Comparison of ENCODE assay signal across 8 cellular contexts in genomic region chr16:2459647-2460390, GRCh38. TPM values are rescaled to one million over a fixed set of nuclear protein-coding genes. Genes with fewer than 3 reads are reported as not detected.
DNase-seq lines count a peak whose midpoint lies in the region; ATAC-seq and TF ChIP-seq lines count a peak whose summit lies in the region.

Gene TEDC2 (plus strand): TSS chr16:2460109. CDS start chr16:2460145, 36 bp downstream.

- H3K36me3 ChIP-seq in Loucy (ENCODE audit: insufficient read depth, low read length) (peaks cover 13% of the 10 kb centered on the region; the same call in 1 of the 2 replicates), RWPE2 (ENCODE audit: low read depth) (peaks cover 26% of the 10 kb centered on the region)

- H3K27me3 Mint-ChIP-seq in activated T-helper 17 cell treated with anti-CD3 and anti-CD28 coated beads, Interleukin-2, amount 50 U/mL, for 72 hours, result no peaks in the 10 kb centered on the region
- peaks cover 3% of the 10 kb centered on the region for H3K27me3 Mint-ChIP-seq in nephron (ENCODE audit: low read depth)

- no peaks in the 10 kb centered on the region for H3K9me2 ChIP-seq in Loucy (replicated peaks; ENCODE audit: low read depth, low read length)

- ATAC-seq in RWPE2 (ENCODE audit: low read depth), result peak; percentile 88
- peak; percentile 98 for ATAC-seq in activated T-helper 17 cell treated with anti-CD3 and anti-CD28 coated beads, Interleukin-2, amount 50 U/mL, for 72 hours (replicated peaks)
- ATAC-seq in stimulated activated naive CD8-positive, alpha-beta T cell treated with anti-CD3 and anti-CD28 coated beads, Interleukin-15, Interleukin-2, amounts not matched to agents 100 U/mL and 50 U/mL, for 24 hours, result peak; percentile 93

- H3K36me3 Mint-ChIP-seq in activated T-helper 17 cell treated with anti-CD3 and anti-CD28 coated beads, Interleukin-2, amount 50 U/mL, for 72 hours (ENCODE audit: low read depth), result peaks cover 34% of the 10 kb centered on the region
- H3K36me3 Mint-ChIP-seq in nephron (ENCODE audit: low read depth), result peaks cover 13% of the 10 kb centered on the region

- H3K27ac ChIP-seq in RWPE2 (ENCODE audit: poor library complexity, severe bottlenecking), result peak within 1 kb of the TSS; percentile 31

- H3K4me2 ChIP-seq in Loucy (ENCODE audit: low read depth, low read length, poor library complexity, severe bottlenecking), result peak within 1 kb of the TSS; percentile 81

- peak within 1 kb of the TSS; percentile 76 for H3K27ac Mint-ChIP-seq in activated T-helper 17 cell treated with anti-CD3 and anti-CD28 coated beads, Interleukin-2, amount 50 U/mL, for 72 hours
- H3K27ac Mint-ChIP-seq in nephron, result peak within 1 kb of the TSS; percentile 12 to 80 (median 28)

- H3K27me3 ChIP-seq in Loucy (ENCODE audit: insufficient read depth, low read length, poor library complexity, severe bottlenecking) (no peaks in the 10 kb centered on the region), RWPE2 (ENCODE audit: insufficient read depth, poor library complexity, severe bottlenecking) (no peaks in the 10 kb centered on the region)

- H3F3A ChIP-seq in Loucy (ENCODE audit: low read depth), result no peaks in the 10 kb centered on the region

- H3K4me3 ChIP-seq in Loucy (ENCODE audit: low read length, poor library complexity, severe bottlenecking) (peak within 1 kb of the TSS; percentile 76), RWPE2 (ENCODE audit: severe bottlenecking) (peak within 1 kb of the TSS; percentile 47), fibroblast of pulmonary artery (replicated peaks; ENCODE audit: low read depth, low read length) (peak within 1 kb of the TSS; percentile 67)

- peak within 1 kb of the TSS; percentile 87 for H3K4me3 Mint-ChIP-seq in activated T-helper 17 cell treated with anti-CD3 and anti-CD28 coated beads, Interleukin-2, amount 50 U/mL, for 72 hours
- peak within 1 kb of the TSS; percentile 88 to 95 (median 91) for H3K4me3 Mint-ChIP-seq in nephron

- no peaks in the 10 kb centered on the region for H4K20me1 ChIP-seq in Loucy (ENCODE audit: insufficient read depth, low read length, poor library complexity, severe bottlenecking)

- H2AFZ ChIP-seq in Loucy (ENCODE audit: low read length), result peak within 1 kb of the TSS; percentile 55; the same call in 1 of the 2 replicates

- H3K9me3 Mint-ChIP-seq in activated T-helper 17 cell treated with anti-CD3 and anti-CD28 coated beads, Interleukin-2, amount 50 U/mL, for 72 hours, result no peaks in the 10 kb centered on the region
- H3K9me3 Mint-ChIP-seq in nephron, result no peaks in the 10 kb centered on the region

- DNase-seq in EH (ENCODE audit: low read depth) (peak; percentile 94), H4 (ENCODE audit: low spot score) (peak; percentile 91), RWPE2 (ENCODE audit: low spot score) (peak; percentile 97), fibroblast of pulmonary artery (ENCODE audit: low read depth) (peak; percentile 89)
- peak; percentile 99 for DNase-seq in stimulated activated naive CD8-positive, alpha-beta T cell treated with anti-CD3 and anti-CD28 coated beads, Interleukin-15, Interleukin-2, amounts not matched to agents 100 U/mL and 50 U/mL, for 24 hours

- no peaks in the 10 kb centered on the region for H3K9me3 ChIP-seq in Loucy (ENCODE audit: insufficient read depth, low read depth, low read length)
- H3K9me3 ChIP-seq in RWPE2 (ENCODE audit: severe bottlenecking), result no peaks in the 10 kb centered on the region

- TF ChIP-seq CTCF in Loucy (conservative IDR thresholded peaks at IDR 0.05; ENCODE audit: low read length) (no peak), RWPE2 (IDR thresholded peaks at IDR 0.05; ENCODE audit: poor library complexity, severe bottlenecking) (no peak), fibroblast of pulmonary artery (IDR thresholded peaks at IDR 0.05; ENCODE audit: low read length, missing control alignments) (no peak), nephron (IDR thresholded peaks at IDR 0.05; ENCODE audit: unreplicated experiment in 3 of 3) (no peak)

- H3K4me1 ChIP-seq in Loucy (ENCODE audit: insufficient read depth, low read length, poor library complexity, severe bottlenecking) (peaks cover 9% of the 10 kb centered on the region), RWPE2 (ENCODE audit: insufficient read depth, poor library complexity, severe bottlenecking) (no peaks in the 10 kb centered on the region)

- H3K79me2 ChIP-seq in Loucy (ENCODE audit: insufficient read depth, low read length), result peaks cover 15% of the 10 kb centered on the region; the same call in 1 of the 2 replicates

- H3K9ac ChIP-seq in Loucy (ENCODE audit: low read depth, low read length, poor library complexity, severe bottlenecking), result peak within 1 kb of the TSS; percentile 75

- H3K4me1 Mint-ChIP-seq in activated T-helper 17 cell treated with anti-CD3 and anti-CD28 coated beads, Interleukin-2, amount 50 U/mL, for 72 hours, result peaks cover 5% of the 10 kb centered on the region
- H3K4me1 Mint-ChIP-seq in nephron, result peaks cover 5% of the 10 kb centered on the region

RNA-seq across cellular contexts. Expression of gene TEDC2, which starts in this region (rescaled TPM):
- total RNA-seq in H4 (2014; rRNA removed; shearing (Covaris generic)), result 13.0 and 23.2 TPM in 2 replicates
- 10 to 100 TPM; 14.8 to 19.7 TPM for total RNA-seq in activated T-helper 17 cell treated with anti-CD3 and anti-CD28 coated beads, Interleukin-2, amount 50 U/mL, for 72 hours

Comparison
In these comparisons a context has a peak if more than half of its experiments do, and no peak if none do; other contexts are left out.
1. Peak in every context shown above with its lines: DNase-seq, ATAC-seq, H3K4me3 ChIP-seq and H3K27ac ChIP-seq.